1 cellular context compared by ENCODE assay signal in the genomic region with DNA sequence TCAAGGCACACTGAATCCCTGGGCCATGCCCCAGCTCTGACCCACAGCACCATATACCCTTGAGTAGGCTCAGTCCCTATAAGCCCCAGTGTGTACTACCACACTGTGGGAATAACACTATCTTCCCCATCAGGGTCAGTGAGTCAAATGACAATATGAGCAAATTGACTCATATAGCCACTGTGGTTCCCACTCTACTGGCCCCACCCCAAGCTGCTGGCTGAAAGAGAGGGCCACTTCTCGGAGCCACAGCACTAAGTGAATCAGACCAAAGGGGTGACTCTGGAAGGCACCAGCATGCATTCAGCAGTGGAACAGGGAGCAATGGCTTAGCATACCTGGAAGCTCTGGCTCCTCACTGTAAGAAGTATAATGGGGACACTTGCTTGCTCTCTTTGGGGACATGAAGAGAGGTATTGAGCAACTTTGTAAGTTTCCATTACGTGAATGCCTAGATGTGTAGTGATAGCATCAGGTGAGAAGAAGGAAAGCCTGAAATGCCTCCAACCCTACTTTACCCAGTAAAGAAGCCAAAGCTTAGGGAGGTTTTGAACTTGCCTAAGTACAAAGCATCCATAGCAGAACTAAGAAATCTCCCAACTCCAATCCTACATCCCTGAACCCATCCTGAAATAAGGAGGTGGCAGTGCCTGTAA.
TF ChIP-seq lines count a peak whose summit lies in the region.

No MANE protein-coding gene starts in this region.

TF ChIP-seq in GM12878, 131 proteins besides CTCF, POLR2A, EP300 and RAD21 (continues in another document):
- TF ChIP-seq ZNF217 (IDR thresholded peaks at IDR 0.05) (no peak), MEF2B (IDR thresholded peaks at IDR 0.05; ENCODE audit: partially characterized antibody, poor library complexity, severe bottlenecking) (peak; percentile 12), ZNF687 (IDR thresholded peaks at IDR 0.05) (no peak), ZBTB40 (IDR thresholded peaks at IDR 0.05; ENCODE audit: borderline replicate concordance) (no peak), MTA3 (IDR thresholded peaks at IDR 0.05; ENCODE audit: borderline replicate concordance, low read length) (no peak), GATAD2B (conservative IDR thresholded peaks at IDR 0.05; ENCODE audit: low read depth) (no peak), NR2F1 (conservative IDR thresholded peaks at IDR 0.05) (peak; percentile 72; the same call in 1 of the 2 replicates), ESRRA (IDR thresholded peaks at IDR 0.05; ENCODE audit: low read length) (no peak), EED (IDR thresholded peaks at IDR 0.05; ENCODE audit: low read depth) (peak; percentile 56; the same call in 1 of the 2 replicates), SREBF1 (IDR thresholded peaks at IDR 0.05; ENCODE audit: low read length) (no peak), CHD4 (IDR thresholded peaks at IDR 0.05) (no peak), SP1 (IDR thresholded peaks at IDR 0.05; ENCODE audit: low read depth, low read length) (no peak), POLR2AphosphoS5 (IDR thresholded peaks at IDR 0.05; ENCODE audit: low read length) (peak; percentile 47; the same call in 1 of the 2 replicates), SPI1 (IDR thresholded peaks at IDR 0.05; ENCODE audit: borderline replicate concordance, insufficient read depth, low read depth, low read length) (no peak), HDGF (IDR thresholded peaks at IDR 0.05) (no peak), JUND (IDR thresholded peaks at IDR 0.05; ENCODE audit: low read depth, low read length) (no peak), CREM (IDR thresholded peaks at IDR 0.05; ENCODE audit: low read depth) (peak; percentile 30; the same call in 1 of the 2 replicates), MXI1 (IDR thresholded peaks at IDR 0.05; ENCODE audit: low read depth, low read length) (no peak), RELA (IDR thresholded peaks at IDR 0.05; ENCODE audit: borderline replicate concordance, partially characterized antibody) (peak; percentile 26), RB1 (IDR thresholded peaks at IDR 0.05; ENCODE audit: borderline replicate concordance) (no peak), RUNX3 (IDR thresholded peaks at IDR 0.05; ENCODE audit: low read length) (peak; percentile 86), NFIC (IDR thresholded peaks at IDR 0.05; ENCODE audit: low read depth, low read length) (peak; percentile 39; the same call in 1 of the 2 replicates), SIX5 (IDR thresholded peaks at IDR 0.05; ENCODE audit: low read depth, low read length, severe bottlenecking) (no peak), HDAC2 (IDR thresholded peaks at IDR 0.05) (no peak), EZH2 (IDR thresholded peaks at IDR 0.05; ENCODE audit: borderline replicate concordance, control insufficient read depth, low read depth, low read length) (no peak), RCOR1 (conservative IDR thresholded peaks at IDR 0.05; ENCODE audit: low read depth, low read length) (no peak), PAX5 (IDR thresholded peaks at IDR 0.05; ENCODE audit: borderline replicate concordance, low read depth, low read length) (no peak), MAX (IDR thresholded peaks at IDR 0.05; ENCODE audit: low read depth, low read length) (no peak), STAT3 (IDR thresholded peaks at IDR 0.05; ENCODE audit: low read depth, low read length) (no peak), BCL3 (IDR thresholded peaks at IDR 0.05; ENCODE audit: borderline replicate concordance, insufficient read depth, low read depth, low read length, poor library complexity, severe bottlenecking) (no peak), ZNF24 (IDR thresholded peaks at IDR 0.05) (no peak), LARP7 (IDR thresholded peaks at IDR 0.05) (no peak), BHLHE40 (IDR thresholded peaks at IDR 0.05; ENCODE audit: borderline replicate concordance in 1 of 2, low read depth in 2 of 2, low read length in 1 of 2) (no peak), USF1 (IDR thresholded peaks at IDR 0.05; ENCODE audit: borderline replicate concordance, extremely low read length, insufficient read depth, low read depth, low read length) (no peak), SMARCA5 (IDR thresholded peaks at IDR 0.05) (no peak), YBX1 (IDR thresholded peaks at IDR 0.05) (no peak), DPF2 (IDR thresholded peaks at IDR 0.05) (peak; percentile 19; the same call in 1 of the 2 replicates), HDAC6 (IDR thresholded peaks at IDR 0.05; ENCODE audit: unreplicated experiment) (no peak), IKZF1 (conservative IDR thresholded peaks at IDR 0.05) (peak; percentile 27; the same call in 1 of the 2 replicates), MYB (IDR thresholded peaks at IDR 0.05; ENCODE audit: borderline replicate concordance, low read depth, low read length) (no peak), CBFB (IDR thresholded peaks at IDR 0.05; ENCODE audit: low read depth) (no peak), SRF (IDR thresholded peaks at IDR 0.05; ENCODE audit: low read depth in 2 of 2, low read length in 2 of 2) (no peak), RAD51 (IDR thresholded peaks at IDR 0.05) (no peak), CREB1 (IDR thresholded peaks at IDR 0.05; ENCODE audit: low read depth) (peak; percentile 52; the same call in 1 of the 2 replicates), JUNB (IDR thresholded peaks at IDR 0.05) (peak; percentile 76), E2F4 (IDR thresholded peaks at IDR 0.05; ENCODE audit: low read depth, low read length) (no peak), SMC3 (IDR thresholded peaks at IDR 0.05; ENCODE audit: borderline replicate concordance, low read length) (no peak), TBL1XR1 (IDR thresholded peaks at IDR 0.05; ENCODE audit: low read depth, low read length) (no peak), POU2F2 (IDR thresholded peaks at IDR 0.05; ENCODE audit: borderline replicate concordance, low read depth, low read length) (0 out of 3 replicates have a peak, but pooled peaks have one; percentile 10), SMAD1 (IDR thresholded peaks at IDR 0.05; ENCODE audit: low read depth, partially characterized antibody) (no peak)
- TF ChIP-seq, protein P1, sequence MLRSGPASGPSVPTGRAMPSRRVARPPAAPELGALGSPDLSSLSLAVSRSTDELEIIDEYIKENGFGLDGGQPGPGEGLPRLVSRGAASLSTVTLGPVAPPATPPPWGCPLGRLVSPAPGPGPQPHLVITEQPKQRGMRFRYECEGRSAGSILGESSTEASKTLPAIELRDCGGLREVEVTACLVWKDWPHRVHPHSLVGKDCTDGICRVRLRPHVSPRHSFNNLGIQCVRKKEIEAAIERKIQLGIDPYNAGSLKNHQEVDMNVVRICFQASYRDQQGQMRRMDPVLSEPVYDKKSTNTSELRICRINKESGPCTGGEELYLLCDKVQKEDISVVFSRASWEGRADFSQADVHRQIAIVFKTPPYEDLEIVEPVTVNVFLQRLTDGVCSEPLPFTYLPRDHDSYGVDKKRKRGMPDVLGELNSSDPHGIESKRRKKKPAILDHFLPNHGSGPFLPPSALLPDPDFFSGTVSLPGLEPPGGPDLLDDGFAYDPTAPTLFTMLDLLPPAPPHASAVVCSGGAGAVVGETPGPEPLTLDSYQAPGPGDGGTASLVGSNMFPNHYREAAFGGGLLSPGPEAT (IDR thresholded peaks at IDR 0.05; ENCODE audit: low read depth) = no peak
- TF ChIP-seq, protein P2, sequence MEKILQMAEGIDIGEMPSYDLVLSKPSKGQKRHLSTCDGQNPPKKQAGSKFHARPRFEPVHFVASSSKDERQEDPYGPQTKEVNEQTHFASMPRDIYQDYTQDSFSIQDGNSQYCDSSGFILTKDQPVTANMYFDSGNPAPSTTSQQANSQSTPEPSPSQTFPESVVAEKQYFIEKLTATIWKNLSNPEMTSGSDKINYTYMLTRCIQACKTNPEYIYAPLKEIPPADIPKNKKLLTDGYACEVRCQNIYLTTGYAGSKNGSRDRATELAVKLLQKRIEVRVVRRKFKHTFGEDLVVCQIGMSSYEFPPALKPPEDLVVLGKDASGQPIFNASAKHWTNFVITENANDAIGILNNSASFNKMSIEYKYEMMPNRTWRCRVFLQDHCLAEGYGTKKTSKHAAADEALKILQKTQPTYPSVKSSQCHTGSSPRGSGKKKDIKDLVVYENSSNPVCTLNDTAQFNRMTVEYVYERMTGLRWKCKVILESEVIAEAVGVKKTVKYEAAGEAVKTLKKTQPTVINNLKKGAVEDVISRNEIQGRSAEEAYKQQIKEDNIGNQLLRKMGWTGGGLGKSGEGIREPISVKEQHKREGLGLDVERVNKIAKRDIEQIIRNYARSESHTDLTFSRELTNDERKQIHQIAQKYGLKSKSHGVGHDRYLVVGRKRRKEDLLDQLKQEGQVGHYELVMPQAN (conservative IDR thresholded peaks at IDR 0.05) = no peak
- TF ChIP-seq, protein P3, sequence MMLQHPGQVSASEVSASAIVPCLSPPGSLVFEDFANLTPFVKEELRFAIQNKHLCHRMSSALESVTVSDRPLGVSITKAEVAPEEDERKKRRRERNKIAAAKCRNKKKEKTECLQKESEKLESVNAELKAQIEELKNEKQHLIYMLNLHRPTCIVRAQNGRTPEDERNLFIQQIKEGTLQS (IDR thresholded peaks at IDR 0.05; ENCODE audit: borderline replicate concordance, extremely low read depth, low read depth, low read length) = no peak
